8 cellular contexts compared by ENCODE assay signal in the genomic region with DNA sequence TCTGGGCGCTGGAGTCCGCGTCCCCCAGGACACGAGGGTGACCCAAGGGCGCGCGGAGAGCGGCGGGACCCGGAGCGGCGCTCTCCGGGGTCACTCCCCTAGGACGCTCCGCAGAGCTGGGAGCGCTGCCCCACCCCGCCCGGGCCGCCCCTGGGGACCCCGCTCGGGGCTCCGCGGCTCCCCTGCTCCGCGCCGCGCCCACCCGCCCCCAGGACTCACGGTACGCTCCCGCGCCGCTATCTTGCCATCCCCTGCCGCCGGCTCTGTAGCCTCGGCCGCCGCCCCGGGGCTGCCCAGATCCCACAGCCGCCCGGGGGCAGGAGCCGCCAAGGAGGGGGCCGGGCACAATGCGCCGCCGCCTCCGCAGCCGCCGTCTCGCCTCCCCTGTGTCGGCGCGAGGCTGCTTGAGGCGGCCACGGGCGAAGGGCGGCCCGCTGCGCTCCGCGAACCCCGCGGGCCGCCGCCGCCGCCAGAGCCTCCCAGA. TPM values are rescaled to one million over a fixed set of nuclear protein-coding genes. Genes with fewer than 3 reads are reported as not detected.
DNase-seq lines count a peak whose midpoint lies in the region; ATAC-seq and TF ChIP-seq lines count a peak whose summit lies in the region.

No MANE protein-coding gene starts in this region.

- peaks cover 4% of the 10 kb centered on the region for H3K79me1 ChIP-seq in mesendoderm (ENCODE audit: low read length)

- no peak overlapping the region for H4K8ac ChIP-seq in mesendoderm (ENCODE audit: low read depth, low read length)

- no peak overlapping the region for H2BK120ac ChIP-seq in mesendoderm (ENCODE audit: low read depth, low read length)

- H3K56ac ChIP-seq in mesendoderm (ENCODE audit: low read length) = peak overlapping the region; percentile 89

- H3K18ac ChIP-seq in mesendoderm (ENCODE audit: low read length) = peak overlapping the region; percentile 99

- H3K79me2 ChIP-seq in mesendoderm (ENCODE audit: control insufficient read depth, insufficient read depth, low read length) = peaks cover 22% of the 10 kb centered on the region

- H3K4me3 ChIP-seq in LNCaP clone FGC (ENCODE audit: low read depth, low read length) (peak overlapping the region; percentile 71), mesendoderm (ENCODE audit: low read length) (peak overlapping the region; percentile 59), vagina (peak overlapping the region; percentile 74 to 97)

- H3K4me1 ChIP-seq in mesendoderm (ENCODE audit: control insufficient read depth, low read depth, low read length) (peaks cover 3% of the 10 kb centered on the region), vagina (peaks cover 26% of the 10 kb centered on the region)

- peak overlapping the region; percentile 82 for H3K4ac ChIP-seq in mesendoderm (ENCODE audit: low read depth, low read length)

- TF ChIP-seq CTCF in LNCaP clone FGC (IDR thresholded peaks at IDR 0.05; ENCODE audit: control insufficient read depth, extremely low read depth, insufficient read depth) = no peak
- TF ChIP-seq CTCF in vagina (IDR thresholded peaks at IDR 0.05) = no peak

- peak in 1 of 2 donors; percentile 61 for TF ChIP-seq POLR2A in vagina (IDR thresholded peaks at IDR 0.05)

- peak overlapping the region; percentile 40 for H3K4me2 ChIP-seq in mesendoderm (ENCODE audit: low read length)

- ATAC-seq in GM21423 (IDR thresholded peaks at IDR 0.05; ENCODE audit: unreplicated experiment) = peak; percentile 37

- H3K36me3 ChIP-seq in mesendoderm (ENCODE audit: control insufficient read depth, insufficient read depth, low read length) (no peaks in the 10 kb centered on the region), vagina (no peaks in the 10 kb centered on the region)

- H3K23ac ChIP-seq in mesendoderm (ENCODE audit: low read length) = peak overlapping the region; percentile 59

- no peak overlapping the region for H2AK5ac ChIP-seq in mesendoderm (ENCODE audit: low read length)

- no peaks in the 10 kb centered on the region for H3K9me3 ChIP-seq in vagina

- no peak overlapping the region for H4K5ac ChIP-seq in mesendoderm (ENCODE audit: low read length)

- peak overlapping the region; percentile 82 for H3K9ac ChIP-seq in mesendoderm (ENCODE audit: low read length)

- H3K27me3 ChIP-seq in mesendoderm (ENCODE audit: insufficient read depth, low read length, poor library complexity) (no peaks in the 10 kb centered on the region), vagina (no peaks in the 10 kb centered on the region)

- H3K27ac ChIP-seq in mesendoderm (ENCODE audit: low read depth, low read length) = peak overlapping the region; percentile 67
- peak overlapping the region; percentile 92 for H3K27ac ChIP-seq in vagina

- DNase-seq in LNCaP clone FGC (ENCODE audit: low read depth) (no peak), mesendoderm (peak; percentile 59), vagina (ENCODE audit: extremely low spot score in 2 of 2) (no peak), NCI-H1105 (lab: John Stamatoyannopoulos, UW) (no peak), NK-92 (lab: John Stamatoyannopoulos, UW; ENCODE audit: unreplicated experiment) (no peak), midbrain (lab: John Stamatoyannopoulos, UW) (no peak)
- peak; percentile 6 for DNase-seq in central memory CD4-positive, alpha-beta T cell

- no CpG with 5 or more reads among the region's 67 CpGs for WGBS in mesendoderm (ENCODE audit: extremely low coverage, insufficient coverage, low lambda C conversion rate)

- H2BK5ac ChIP-seq in mesendoderm (ENCODE audit: low read length) = no peak overlapping the region

- intact Hi-C loops in vagina (cut with DNase I) = loop anchor here (5.0 kb wide), 2 partner anchors 114 to 241 kb away; no protein-coding TSS in a partner anchor

- no peak overlapping the region for H2BK15ac ChIP-seq in mesendoderm (replicated peaks; ENCODE audit: low read depth)

RNA-seq across cellular contexts. Expression of a gene that starts 0.3 kb away (rescaled TPM):
- 5.4 TPM for polyA plus RNA-seq in mesendoderm (2013, experiment 1 of 2)
- polyA plus RNA-seq in mesendoderm (2013, experiment 2 of 2) = 5.0 TPM
- total RNA-seq in vagina = 63.3 TPM

Comparison
In these comparisons a context has a peak if more than half of its experiments do, and no peak if none do; other contexts are left out.
1. DNase-seq: peak in central memory CD4-positive, alpha-beta T cell (single experiment) and mesendoderm (single experiment); none in LNCaP clone FGC (single experiment), vagina (0 of 2), NCI-H1105 (single experiment), NK-92 (single experiment) and midbrain (single experiment).
2. Peak in every context shown above with its lines, with median percentiles within 50 percentile points of each other: H3K4me3 ChIP-seq.